In the genomic region with DNA sequence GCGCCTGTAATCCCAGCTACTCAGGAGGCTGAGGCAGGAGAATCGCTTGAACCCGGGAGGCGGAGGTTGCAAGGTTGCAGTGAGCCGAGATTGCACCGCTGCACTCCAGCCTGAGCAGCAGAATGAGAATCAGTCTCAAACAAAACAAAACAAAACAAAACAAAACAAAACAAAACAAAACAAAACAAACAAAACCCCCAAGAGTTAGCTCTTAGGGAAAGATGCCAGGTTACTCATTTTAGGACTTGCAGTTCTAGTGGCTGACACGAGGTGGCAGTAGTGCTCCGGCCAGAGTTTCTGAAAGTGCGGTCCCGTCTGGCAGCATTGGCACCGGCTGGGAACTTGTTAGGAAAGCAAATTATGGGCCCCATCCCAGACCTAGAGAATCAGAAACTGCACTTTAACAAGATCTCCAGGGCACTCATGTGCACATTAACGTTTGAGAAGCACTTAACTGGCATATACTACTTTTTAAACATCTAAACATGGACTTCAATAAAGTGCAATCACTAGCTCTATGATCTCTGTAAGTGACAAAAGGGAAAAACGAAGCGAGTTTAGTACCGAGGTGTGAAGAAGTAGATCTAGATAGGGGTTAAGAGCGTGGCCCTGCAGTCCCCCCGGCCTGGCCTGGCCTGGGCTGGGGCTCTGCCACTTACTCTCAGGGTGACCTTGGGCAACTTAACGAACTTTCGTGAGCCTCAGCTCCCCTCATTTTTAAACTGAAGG, we compare ENCODE assay signal across 8 cellular contexts. TPM values are rescaled to one million over a fixed set of nuclear protein-coding genes. Genes with fewer than 3 reads are reported as not detected.
DNase-seq lines count a peak whose midpoint lies in the region; ATAC-seq and TF ChIP-seq lines count a peak whose summit lies in the region.

No MANE protein-coding gene starts in this region.

- peak overlapping the region; percentile 0 for H3K27ac Mint-ChIP-seq in activated naive CD4-positive, alpha-beta T cell treated with anti-CD3 and anti-CD28 coated beads, Interleukin-2, amount 50 U/mL, for 24 hours

- no peaks in the 10 kb centered on the region for H3K9me3 ChIP-seq in prostate gland

- no peaks in the 10 kb centered on the region for H3K27me3 Mint-ChIP-seq in activated naive CD4-positive, alpha-beta T cell treated with anti-CD3 and anti-CD28 coated beads, Interleukin-2, amount 50 U/mL, for 24 hours

- no peaks in the 10 kb centered on the region for H3K4me1 ChIP-seq in prostate gland (replicated peaks)

- H3K4me3 Mint-ChIP-seq in activated naive CD4-positive, alpha-beta T cell treated with anti-CD3 and anti-CD28 coated beads, Interleukin-2, amount 50 U/mL, for 24 hours: no peak overlapping the region

- peak; percentile 18 for DNase-seq in DMS 273 treated with DMSO at 0.1 percent for 48 hours (lab: John Stamatoyannopoulos, UW)
- DNase-seq in Jurkat, Clone E6-1 (ENCODE audit: low read depth, low spot score): peak; percentile 44
- peak; percentile 90 for DNase-seq in Right ventricle myocardium superior
- peak; percentile 72 for DNase-seq in prostate gland (ENCODE audit: low spot score)
- DNase-seq in ureter (ENCODE audit: low spot score): peak; percentile 85

- H3K36me3 Mint-ChIP-seq in activated naive CD4-positive, alpha-beta T cell treated with anti-CD3 and anti-CD28 coated beads, Interleukin-2, amount 50 U/mL, for 24 hours: peaks cover 3% of the 10 kb centered on the region

- no peaks in the 10 kb centered on the region for H3K9me3 Mint-ChIP-seq in activated naive CD4-positive, alpha-beta T cell treated with anti-CD3 and anti-CD28 coated beads, Interleukin-2, amount 50 U/mL, for 24 hours

- TF ChIP-seq POLR2A in prostate gland (IDR thresholded peaks at IDR 0.05): no peak

- intact Hi-C loops in Right ventricle myocardium superior (cut with DNase I) (loop anchor here (1.0 kb wide), 1 partner anchor 84 kb away; no protein-coding TSS in a partner anchor), prostate gland (cut with DNase I) (loop anchor here (2.0 to 10.0 kb wide), 2 partner anchors 84 to 540 kb away; no protein-coding TSS in a partner anchor)

- peak; percentile 95 to 98 (median 97) for TF ChIP-seq CTCF in prostate gland (IDR thresholded peaks at IDR 0.05)

- H3K27me3 ChIP-seq in prostate gland (replicated peaks; ENCODE audit: insufficient read depth): peaks cover 3% of the 10 kb centered on the region

- H3K4me1 Mint-ChIP-seq in activated naive CD4-positive, alpha-beta T cell treated with anti-CD3 and anti-CD28 coated beads, Interleukin-2, amount 50 U/mL, for 24 hours: peaks cover 62% of the 10 kb centered on the region

- 55% methylated on average over 19 of the region's 19 CpGs for WGBS in prostate gland

- ATAC-seq in SK-N-SH treated with all-trans-retinoic acid at 6 μM for 48 hours (peak; percentile 76), Right ventricle myocardium superior (ENCODE audit: poor library complexity) (peak; percentile 87), GM21360 (IDR thresholded peaks at IDR 0.05; ENCODE audit: unreplicated experiment) (no peak)

- H3K36me3 ChIP-seq in prostate gland: no peaks in the 10 kb centered on the region

- H3K4me3 ChIP-seq in Jurkat, Clone E6-1 (ENCODE audit: low read length): no peak overlapping the region
- H3K4me3 ChIP-seq in prostate gland: no peak overlapping the region

- no peak overlapping the region for H3K27ac ChIP-seq in prostate gland

TF ChIP-seq in SK-N-SH treated with all-trans-retinoic acid at 6 μM for 48 hours, 23 proteins besides CTCF, POLR2A, EP300 and RAD21:
- no peak for TF ChIP-seq ZNF70 (CRISPR knock-in tag; IDR thresholded peaks at IDR 0.05)
- no peak for TF ChIP-seq ZFP30 (CRISPR knock-in tag; IDR thresholded peaks at IDR 0.05)
- TF ChIP-seq PPARA (CRISPR knock-in tag; IDR thresholded peaks at IDR 0.05; ENCODE audit: borderline replicate concordance): no peak
- TF ChIP-seq, protein P1, sequence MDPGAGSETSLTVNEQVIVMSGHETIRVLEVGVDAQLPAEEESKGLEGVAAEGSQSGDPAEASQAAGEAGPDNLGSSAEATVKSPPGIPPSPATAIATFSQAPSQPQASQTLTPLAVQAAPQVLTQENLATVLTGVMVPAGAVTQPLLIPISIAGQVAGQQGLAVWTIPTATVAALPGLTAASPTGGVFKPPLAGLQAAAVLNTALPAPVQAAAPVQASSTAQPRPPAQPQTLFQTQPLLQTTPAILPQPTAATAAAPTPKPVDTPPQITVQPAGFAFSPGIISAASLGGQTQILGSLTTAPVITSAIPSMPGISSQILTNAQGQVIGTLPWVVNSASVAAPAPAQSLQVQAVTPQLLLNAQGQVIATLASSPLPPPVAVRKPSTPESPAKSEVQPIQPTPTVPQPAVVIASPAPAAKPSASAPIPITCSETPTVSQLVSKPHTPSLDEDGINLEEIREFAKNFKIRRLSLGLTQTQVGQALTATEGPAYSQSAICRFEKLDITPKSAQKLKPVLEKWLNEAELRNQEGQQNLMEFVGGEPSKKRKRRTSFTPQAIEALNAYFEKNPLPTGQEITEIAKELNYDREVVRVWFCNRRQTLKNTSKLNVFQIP (CRISPR knock-in tag; IDR thresholded peaks at IDR 0.05; ENCODE audit: borderline replicate concordance, low read depth): no peak
- TF ChIP-seq, protein P2, sequence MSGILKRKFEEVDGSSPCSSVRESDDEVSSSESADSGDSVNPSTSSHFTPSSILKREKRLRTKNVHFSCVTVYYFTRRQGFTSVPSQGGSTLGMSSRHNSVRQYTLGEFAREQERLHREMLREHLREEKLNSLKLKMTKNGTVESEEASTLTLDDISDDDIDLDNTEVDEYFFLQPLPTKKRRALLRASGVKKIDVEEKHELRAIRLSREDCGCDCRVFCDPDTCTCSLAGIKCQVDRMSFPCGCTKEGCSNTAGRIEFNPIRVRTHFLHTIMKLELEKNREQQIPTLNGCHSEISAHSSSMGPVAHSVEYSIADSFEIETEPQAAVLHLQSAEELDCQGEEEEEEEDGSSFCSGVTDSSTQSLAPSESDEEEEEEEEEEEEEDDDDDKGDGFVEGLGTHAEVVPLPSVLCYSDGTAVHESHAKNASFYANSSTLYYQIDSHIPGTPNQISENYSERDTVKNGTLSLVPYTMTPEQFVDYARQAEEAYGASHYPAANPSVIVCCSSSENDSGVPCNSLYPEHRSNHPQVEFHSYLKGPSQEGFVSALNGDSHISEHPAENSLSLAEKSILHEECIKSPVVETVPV (CRISPR knock-in tag; IDR thresholded peaks at IDR 0.05): no peak
- TF ChIP-seq, protein P3, sequence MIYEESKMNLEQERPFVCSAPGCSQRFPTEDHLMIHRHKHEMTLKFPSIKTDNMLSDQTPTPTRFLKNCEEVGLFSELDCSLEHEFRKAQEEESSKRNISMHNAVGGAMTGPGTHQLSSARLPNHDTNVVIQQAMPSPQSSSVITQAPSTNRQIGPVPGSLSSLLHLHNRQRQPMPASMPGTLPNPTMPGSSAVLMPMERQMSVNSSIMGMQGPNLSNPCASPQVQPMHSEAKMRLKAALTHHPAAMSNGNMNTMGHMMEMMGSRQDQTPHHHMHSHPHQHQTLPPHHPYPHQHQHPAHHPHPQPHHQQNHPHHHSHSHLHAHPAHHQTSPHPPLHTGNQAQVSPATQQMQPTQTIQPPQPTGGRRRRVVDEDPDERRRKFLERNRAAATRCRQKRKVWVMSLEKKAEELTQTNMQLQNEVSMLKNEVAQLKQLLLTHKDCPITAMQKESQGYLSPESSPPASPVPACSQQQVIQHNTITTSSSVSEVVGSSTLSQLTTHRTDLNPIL (CRISPR knock-in tag; IDR thresholded peaks at IDR 0.05; ENCODE audit: low read depth): no peak
- no peak for TF ChIP-seq ZC3H10 (CRISPR knock-in tag; IDR thresholded peaks at IDR 0.05)
- TF ChIP-seq CSDC2 (CRISPR knock-in tag; IDR thresholded peaks at IDR 0.05): no peak
- no peak for TF ChIP-seq TCF4 (CRISPR knock-in tag; IDR thresholded peaks at IDR 0.05; ENCODE audit: borderline replicate concordance)
- TF ChIP-seq, protein P4, sequence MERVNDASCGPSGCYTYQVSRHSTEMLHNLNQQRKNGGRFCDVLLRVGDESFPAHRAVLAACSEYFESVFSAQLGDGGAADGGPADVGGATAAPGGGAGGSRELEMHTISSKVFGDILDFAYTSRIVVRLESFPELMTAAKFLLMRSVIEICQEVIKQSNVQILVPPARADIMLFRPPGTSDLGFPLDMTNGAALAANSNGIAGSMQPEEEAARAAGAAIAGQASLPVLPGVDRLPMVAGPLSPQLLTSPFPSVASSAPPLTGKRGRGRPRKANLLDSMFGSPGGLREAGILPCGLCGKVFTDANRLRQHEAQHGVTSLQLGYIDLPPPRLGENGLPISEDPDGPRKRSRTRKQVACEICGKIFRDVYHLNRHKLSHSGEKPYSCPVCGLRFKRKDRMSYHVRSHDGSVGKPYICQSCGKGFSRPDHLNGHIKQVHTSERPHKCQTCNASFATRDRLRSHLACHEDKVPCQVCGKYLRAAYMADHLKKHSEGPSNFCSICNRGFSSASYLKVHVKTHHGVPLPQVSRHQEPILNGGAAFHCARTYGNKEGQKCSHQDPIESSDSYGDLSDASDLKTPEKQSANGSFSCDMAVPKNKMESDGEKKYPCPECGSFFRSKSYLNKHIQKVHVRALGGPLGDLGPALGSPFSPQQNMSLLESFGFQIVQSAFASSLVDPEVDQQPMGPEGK (CRISPR knock-in tag; IDR thresholded peaks at IDR 0.05; ENCODE audit: borderline replicate concordance): no peak
- TF ChIP-seq ISL1 (CRISPR knock-in tag; IDR thresholded peaks at IDR 0.05): no peak

RNA-seq across cellular contexts. Expression of a gene that starts 41.9 kb away (rescaled TPM):
- polyA plus RNA-seq in Jurkat, Clone E6-1 (2012; ENCODE audit: insufficient read depth, insufficient read length): not detected
- total RNA-seq in Right ventricle myocardium superior: 13.7 TPM
- total RNA-seq in prostate gland: 10 to 100 TPM; 10.9 to 18.4 TPM
- total RNA-seq in ureter: 28.0 TPM

Comparison
In these comparisons a context has a peak if more than half of its experiments do, and no peak if none do; other contexts are left out.
1. DNase-seq: peak in every context shown above with its lines; median percentile 90 in Right ventricle myocardium superior; 85 in ureter; 72 in prostate gland; 44 in Jurkat, Clone E6-1; 18 in DMS 273 treated with DMSO at 0.1 percent for 48 hours.